In genomic region chr9:77176686-77177142, GRCh38 we compare ENCODE assay signal across 8 cellular contexts. TPM values are rescaled to one million over a fixed set of nuclear protein-coding genes. Genes with fewer than 3 reads are reported as not detected.
DNase-seq lines count a peak whose midpoint lies in the region; ATAC-seq, FAIRE-seq and TF ChIP-seq lines count a peak whose summit lies in the region.

No MANE protein-coding gene starts in this region.

- no peaks in the 10 kb centered on the region for H4K20me1 ChIP-seq in keratinocyte (ENCODE audit: control insufficient read depth, extremely low read depth, insufficient read depth, low read length)

- no peak for ATAC-seq in HG03442 (IDR thresholded peaks at IDR 0.05; ENCODE audit: unreplicated experiment)

- dilution Hi-C loops in keratinocyte (cut with MboI; ENCODE audit: extremely low pct_ligation_motif_present, low sequenced_read_pairs), result no loop called here

- H3K4me3 Mint-ChIP-seq in T-helper 1 cell treated with Interleukin-12 subunit alpha and Interleukin-12 subunit beta and Interleukin-4 antibody, amounts not matched to agents 30 μg/mL and 1 μg/mL, for 36 hours, result peak overlapping the region; percentile 95
- peak overlapping the region; percentile 95 for H3K4me3 Mint-ChIP-seq in activated T-helper 1 cell treated with anti-CD3 and anti-CD28 coated beads, Interleukin-12 subunit alpha, Interleukin-12 subunit beta, Interleukin-2, Interleukin-4 antibody, amounts not matched to agents 30 ng/mL and 10 ng/mL and 1 ng/mL, durations not matched to agents 14 hours and 24 hours and 36 hours

- H3K27ac Mint-ChIP-seq in T-helper 1 cell treated with Interleukin-12 subunit alpha and Interleukin-12 subunit beta and Interleukin-4 antibody, amounts not matched to agents 30 μg/mL and 1 μg/mL, for 36 hours, result peak overlapping the region; percentile 88
- H3K27ac Mint-ChIP-seq in activated T-helper 1 cell treated with anti-CD3 and anti-CD28 coated beads, Interleukin-12 subunit alpha, Interleukin-12 subunit beta, Interleukin-2, Interleukin-4 antibody, amounts not matched to agents 30 ng/mL and 10 ng/mL and 1 ng/mL, durations not matched to agents 14 hours and 24 hours and 36 hours, result peak overlapping the region; percentile 86

- H3K4me1 Mint-ChIP-seq in T-helper 1 cell treated with Interleukin-12 subunit alpha and Interleukin-12 subunit beta and Interleukin-4 antibody, amounts not matched to agents 30 μg/mL and 1 μg/mL, for 36 hours (ENCODE audit: low read depth), result peaks cover 23% of the 10 kb centered on the region
- peaks cover 32% of the 10 kb centered on the region for H3K4me1 Mint-ChIP-seq in activated T-helper 1 cell treated with anti-CD3 and anti-CD28 coated beads, Interleukin-12 subunit alpha, Interleukin-12 subunit beta, Interleukin-2, Interleukin-4 antibody, amounts not matched to agents 30 ng/mL and 10 ng/mL and 1 ng/mL, durations not matched to agents 14 hours and 24 hours and 36 hours (ENCODE audit: low read depth)

- no peak for TF ChIP-seq CTCF in keratinocyte (optimal IDR thresholded peaks at IDR 0.05 in 1 of 3, IDR thresholded peaks at IDR 0.05 in 1 of 3, conservative IDR thresholded peaks at IDR 0.05 in 1 of 3; ENCODE audit: extremely low read depth in 1 of 3, insufficient read depth in 2 of 3, low read length in 3 of 3)
- no peak for TF ChIP-seq CTCF in GM13976 (IDR thresholded peaks at IDR 0.05; ENCODE audit: borderline replicate concordance, control extremely low read depth, extremely low read depth, insufficient read depth, missing control alignments)

- no peaks in the 10 kb centered on the region for H3K9me3 Mint-ChIP-seq in T-helper 1 cell treated with Interleukin-12 subunit alpha and Interleukin-12 subunit beta and Interleukin-4 antibody, amounts not matched to agents 30 μg/mL and 1 μg/mL, for 36 hours
- no peaks in the 10 kb centered on the region for H3K9me3 Mint-ChIP-seq in activated T-helper 1 cell treated with anti-CD3 and anti-CD28 coated beads, Interleukin-12 subunit alpha, Interleukin-12 subunit beta, Interleukin-2, Interleukin-4 antibody, amounts not matched to agents 30 ng/mL and 10 ng/mL and 1 ng/mL, durations not matched to agents 14 hours and 24 hours and 36 hours

- peaks cover 41% of the 10 kb centered on the region for H3K79me2 ChIP-seq in keratinocyte (ENCODE audit: control insufficient read depth, insufficient read depth, low read length)

- H3K4me2 ChIP-seq in keratinocyte (ENCODE audit: control insufficient read depth, extremely low read depth, insufficient read depth, low read depth, low read length), result peak overlapping the region; percentile 80

- H3K9me1 ChIP-seq in keratinocyte (ENCODE audit: control insufficient read depth, extremely low read depth, insufficient read depth, low read length), result no peaks in the 10 kb centered on the region

- peaks cover 16% of the 10 kb centered on the region for H3K27me3 Mint-ChIP-seq in T-helper 1 cell treated with Interleukin-12 subunit alpha and Interleukin-12 subunit beta and Interleukin-4 antibody, amounts not matched to agents 30 μg/mL and 1 μg/mL, for 36 hours (ENCODE audit: low read depth)
- peaks cover 16% of the 10 kb centered on the region for H3K27me3 Mint-ChIP-seq in activated T-helper 1 cell treated with anti-CD3 and anti-CD28 coated beads, Interleukin-12 subunit alpha, Interleukin-12 subunit beta, Interleukin-2, Interleukin-4 antibody, amounts not matched to agents 30 ng/mL and 10 ng/mL and 1 ng/mL, durations not matched to agents 14 hours and 24 hours and 36 hours (ENCODE audit: insufficient read depth)

- peak overlapping the region; percentile 82 for H3K9ac ChIP-seq in keratinocyte (ENCODE audit: control insufficient read depth, extremely low read depth, insufficient read depth, low read length)

- in situ Hi-C loops in GM13976 (cut with MboI; ENCODE audit: low sequenced_read_pairs, unreplicated experiment), result no loop called here

- intact Hi-C loops in activated T-helper 1 cell treated with anti-CD3 and anti-CD28 coated beads, Interleukin-12 subunit alpha, Interleukin-12 subunit beta, Interleukin-2, Interleukin-4 antibody, amounts not matched to agents 30 ng/mL and 10 ng/mL and 1 ng/mL, durations not matched to agents 14 hours and 24 hours and 36 hours (cut with micrococcal nuclease), result loop anchor here (1.0 to 10.0 kb wide), 11 partner anchors 9 to 1120 kb away; partner anchors contain the start of genes CEP78, GCNT1, GNAQ and RFK

- peak overlapping the region; percentile 94 for H2AFZ ChIP-seq in keratinocyte (ENCODE audit: control insufficient read depth, low read length)

- no peaks in the 10 kb centered on the region for H3K36me3 Mint-ChIP-seq in T-helper 1 cell treated with Interleukin-12 subunit alpha and Interleukin-12 subunit beta and Interleukin-4 antibody, amounts not matched to agents 30 μg/mL and 1 μg/mL, for 36 hours (ENCODE audit: low read depth)
- peaks cover 2% of the 10 kb centered on the region for H3K36me3 Mint-ChIP-seq in activated T-helper 1 cell treated with anti-CD3 and anti-CD28 coated beads, Interleukin-12 subunit alpha, Interleukin-12 subunit beta, Interleukin-2, Interleukin-4 antibody, amounts not matched to agents 30 ng/mL and 10 ng/mL and 1 ng/mL, durations not matched to agents 14 hours and 24 hours and 36 hours (ENCODE audit: low read depth)

- H3K9me3 ChIP-seq in keratinocyte (ENCODE audit: control insufficient read depth, low read depth, low read length), result no peaks in the 10 kb centered on the region

- DNase-seq in T-helper 1 cell (no peak), keratinocyte (ENCODE audit: low read depth, low spot score) (no peak), substantia nigra (lab: John Stamatoyannopoulos, UW) (peak in 8 of 49 donors; percentile 44 to 76 (median 60)), NCI-H510A treated with DMSO at 0.1 percent for 48 hours (lab: John Stamatoyannopoulos, UW) (no peak), GM13976 (ENCODE audit: low spot score) (no peak)
- DNase-seq in activated T-helper 1 cell treated with anti-CD3 and anti-CD28 coated beads, Interleukin-12 subunit alpha, Interleukin-12 subunit beta, Interleukin-2, Interleukin-4 antibody, amounts not matched to agents 30 ng/mL and 10 ng/mL and 1 ng/mL, durations not matched to agents 14 hours and 24 hours and 36 hours (ENCODE audit: low spot score), result no peak

- H3K27me3 ChIP-seq in keratinocyte (ENCODE audit: control insufficient read depth, extremely low read depth, insufficient read depth, low read length), result no peaks in the 10 kb centered on the region

- no peaks in the 10 kb centered on the region for H3K36me3 ChIP-seq in keratinocyte (ENCODE audit: control insufficient read depth in 2 of 2, extremely low read depth in 1 of 2, insufficient read depth in 2 of 2, low read length in 2 of 2)

- FAIRE-seq in keratinocyte (lab: Jason Lieb, UNC), result no peak

- H3K4me3 ChIP-seq in keratinocyte (ENCODE audit: control insufficient read depth in 2 of 3, extremely low read depth in 1 of 3, insufficient read depth in 2 of 3, low read depth in 1 of 3, low read length in 3 of 3), result peak overlapping the region; percentile 69 to 95 (median 87)

- H3K27ac ChIP-seq in keratinocyte (ENCODE audit: control insufficient read depth, insufficient read depth, low read length) (no peak overlapping the region), substantia nigra (ENCODE audit: low read depth, low read length, poor library complexity, severe bottlenecking) (peak overlapping the region; percentile 53)

- peaks cover 14% of the 10 kb centered on the region for H3K4me1 ChIP-seq in keratinocyte (ENCODE audit: control insufficient read depth, extremely low read depth, insufficient read depth, low read length)

RNA-seq across cellular contexts. Expression of gene VPS13A, which starts 0.6 kb away (rescaled TPM):
- 43.7 and 44.2 TPM in 2 replicates for total RNA-seq in activated T-helper 1 cell treated with anti-CD3 and anti-CD28 coated beads, Interleukin-12 subunit alpha, Interleukin-12 subunit beta, Interleukin-2, Interleukin-4 antibody, amounts not matched to agents 30 ng/mL and 10 ng/mL and 1 ng/mL, durations not matched to agents 14 hours and 24 hours and 36 hours
- 13.6 to 56.6 TPM (median 55.3 TPM) in 3 replicates for polyA plus RNA-seq in keratinocyte
- 91.9 TPM for polyA plus RNA-seq in keratinocyte (2011; ENCODE audit: low read depth)
- 2.7 and 8.8 TPM in 2 replicates for polyA plus RNA-seq in keratinocyte (2011; cell fraction: cytosol; rRNA removed)
- 144 and 205 TPM in 2 replicates for polyA plus RNA-seq in keratinocyte (2011; cell fraction: nucleus; rRNA removed)
- polyA plus RNA-seq in keratinocyte (2012; ENCODE audit: low replicate concordance), result 12.4 and 20.3 TPM in 2 replicates
- 1.8 to 60.7 TPM (median 26.0 TPM) in 3 replicates for polyA minus RNA-seq in keratinocyte
- polyA minus RNA-seq in keratinocyte (2011; cell fraction: cytosol; rRNA and poly(A)+ RNA removed), result 4.4 TPM
- polyA minus RNA-seq in keratinocyte (2011; cell fraction: nucleus; rRNA and poly(A)+ RNA removed), result 124 and 197 TPM in 2 replicates
